Comparison of ENCODE assay signal across 24 cellular contexts in genomic region chr17:43434902-43435319, GRCh38. TPM values are rescaled to one million over a fixed set of nuclear protein-coding genes. Genes with fewer than 3 reads are reported as not detected.
A peak's percentile ranks its signal among the peaks of the same experiment; 100 is the strongest.
DNase-seq lines count a peak whose midpoint lies in the region; FAIRE-seq and TF ChIP-seq lines count a peak whose summit lies in the region.
"Had no signal": no experiment of that assay in that cellular context is flagged by ENCODE, and none has a peak within 500 bp of the region (broad histone marks: within the 10 kb centered on the region; RNA-seq: fewer than 3 reads in every experiment).

No MANE protein-coding gene starts in this region.

- no peak for TF ChIP-seq CTCF in MCF 10A (IDR thresholded peaks at IDR 0.05; ENCODE audit: unreplicated experiment)
- TF ChIP-seq CTCF in breast epithelium (IDR thresholded peaks at IDR 0.05) = no peak
- no peak for TF ChIP-seq CTCF in astrocyte (IDR thresholded peaks at IDR 0.05; ENCODE audit: insufficient read depth, low read depth, low read length)
- no peak for TF ChIP-seq CTCF in D721Med (IDR thresholded peaks at IDR 0.05; ENCODE audit: insufficient read depth, missing control alignments)

- FAIRE-seq in astrocyte (lab: Jason Lieb, UNC) (no peak), urothelium cell line (lab: Jason Lieb, UNC) (peak; percentile 79), D721Med (lab: Jason Lieb, UNC) (no peak)
- FAIRE-seq: A204.1, G401.6 had no signal

- peak overlapping the region; percentile 49 for H3K4me2 ChIP-seq in astrocyte (ENCODE audit: low read length)
- H3K4me2 ChIP-seq: BLaER1 had no signal

- DNase-seq in MCF 10A (ENCODE audit: unreplicated experiment) (peak; percentile 56), breast epithelium (ENCODE audit: low spot score in 2 of 2) (no peak), astrocyte (ENCODE audit: low read depth) (peak; percentile 94), kidney glomerular epithelial cell (lab: John Stamatoyannopoulos, UW) (peak; percentile 97), urothelium cell line (ENCODE audit: low spot score) (peak; percentile 40), D721Med (ENCODE audit: insufficient read length, low spot score) (no peak), NCI-H146 treated with DMSO at 0.1 percent for 48 hours (lab: John Stamatoyannopoulos, UW; ENCODE audit: unreplicated experiment) (no peak), NCI-H2227 treated with DMSO at 0.1 percent for 48 hours (lab: John Stamatoyannopoulos, UW) (no peak)
- DNase-seq: activated B cell treated with CpG ODN at 0.5 μM for 24 hours; activated naive CD4-positive, alpha-beta T cell treated with Interleukin-2 at 50 U/mL for 16 hours; activated T-cell treated with anti-CD3 and anti-CD28 coated beads, Interleukin-2, amount 50 U/mL, for 4 hours; anterior cingulate cortex; effector memory CD8-positive, alpha-beta T cell; glutamatergic neuron; NCI-H1436; NCI-H2171 treated with DMSO at 0.1 percent for 48 hours; NCI-H82; right cardiac atrium; stimulated activated CD4-positive, alpha-beta T cell treated with anti-CD3 and anti-CD28 coated beads, Interleukin-15, amount 100 ng/mL, for 24 hours had no signal

- no peaks in the 10 kb centered on the region for H3K4me1 ChIP-seq in breast epithelium
- H3K4me1 ChIP-seq in astrocyte (ENCODE audit: insufficient read depth, low read length) = peaks cover 26% of the 10 kb centered on the region

- intact Hi-C loops in MCF 10A (cut with micrococcal nuclease) = loop anchor here (5.0 kb wide), 1 partner anchor 32 kb away; no protein-coding TSS in a partner anchor
- intact Hi-C loops in breast epithelium (cut with DNase I; ENCODE audit: low total_unique reads) = no loop called here

- POLR2A ChIA-PET in MCF 10A (lab: Yijun Ruan, JAX) = interaction anchor here (1.1 to 9.8 kb wide), 8 partner anchors 9 to 47 kb away, joined by 3 to 69 read pairs (median 5); partner anchors contain the start of gene ARL4D

- H3K4me3 ChIP-seq in breast epithelium = no peak overlapping the region
- H3K4me3 ChIP-seq in astrocyte (ENCODE audit: insufficient read depth, low read depth, low read length) = no peak overlapping the region
- H3K4me3 ChIP-seq: BLaER1, SK-N-MC had no signal

- CTCF ChIA-PET in MCF 10A (lab: Yijun Ruan, JAX) = interaction anchor here (1.2 kb wide), 1 partner anchor 9 kb away, joined by 3 read pairs; no protein-coding TSS in a partner anchor

- H3K9ac ChIP-seq in astrocyte (ENCODE audit: low read length) = no peak overlapping the region
- H3K9ac ChIP-seq: BLaER1 had no signal

- H3K27ac Mint-ChIP-seq in MCF 10A (ENCODE audit: low read depth, unreplicated experiment) = no peak overlapping the region
- H3K27ac Mint-ChIP-seq in astrocyte (ENCODE audit: unreplicated experiment) = no peak overlapping the region
- H3K27ac Mint-ChIP-seq: activated B cell treated with CpG ODN at 0.5 μM for 24 hours; effector memory CD8-positive, alpha-beta T cell had no signal

- BruUV-seq in MCF 10A (replicated peaks; lab: Mats Ljungman, UMichigan) = no TSS peak

- H3K27me3 Mint-ChIP-seq in MCF 10A (ENCODE audit: insufficient read depth, unreplicated experiment) (no peaks in the 10 kb centered on the region), astrocyte (ENCODE audit: low read depth, unreplicated experiment) (peaks cover 5% of the 10 kb centered on the region)

- no peaks in the 10 kb centered on the region for H3K79me2 ChIP-seq in astrocyte (ENCODE audit: insufficient read depth, low read length)

- H4K20me1 ChIP-seq in astrocyte (ENCODE audit: insufficient read depth, low read length) = no peaks in the 10 kb centered on the region
- H4K20me1 ChIP-seq: BLaER1 had no signal

- H3K36me3 ChIP-seq in breast epithelium (no peaks in the 10 kb centered on the region), astrocyte (ENCODE audit: insufficient read depth, low read length) (no peaks in the 10 kb centered on the region)
- H3K36me3 ChIP-seq: BLaER1, neutrophil had no signal

- peaks cover 32% of the 10 kb centered on the region for H3K4me1 Mint-ChIP-seq in MCF 10A (ENCODE audit: insufficient read depth, unreplicated experiment)
- peaks cover 24% of the 10 kb centered on the region for H3K4me1 Mint-ChIP-seq in astrocyte (ENCODE audit: low read depth, unreplicated experiment)
- H3K4me1 Mint-ChIP-seq: activated B cell treated with CpG ODN at 0.5 μM for 24 hours had no signal

- H3K27me3 ChIP-seq in breast epithelium (no peaks in the 10 kb centered on the region), astrocyte (ENCODE audit: insufficient read depth, low read length) (no peaks in the 10 kb centered on the region)
- H3K27me3 ChIP-seq: BLaER1 had no signal

- no peak for TF ChIP-seq POLR2A in breast epithelium (IDR thresholded peaks at IDR 0.05)

- H3K4me3 Mint-ChIP-seq in MCF 10A (ENCODE audit: unreplicated experiment) (no peak overlapping the region), astrocyte (ENCODE audit: unreplicated experiment) (no peak overlapping the region)
- H3K4me3 Mint-ChIP-seq: activated B cell treated with CpG ODN at 0.5 μM for 24 hours; activated T-cell treated with anti-CD3 and anti-CD28 coated beads, Interleukin-2, amount 50 U/mL, for 4 hours; effector memory CD8-positive, alpha-beta T cell had no signal

- H3K9me3 ChIP-seq in breast epithelium (no peaks in the 10 kb centered on the region), astrocyte (ENCODE audit: insufficient read depth, low read depth, low read length) (no peaks in the 10 kb centered on the region)
- H3K9me3 ChIP-seq: BLaER1, neutrophil had no signal

- H2AFZ ChIP-seq in astrocyte (ENCODE audit: low read depth, low read length) = no peak overlapping the region

- H3K9me3 Mint-ChIP-seq in MCF 10A (ENCODE audit: unreplicated experiment) (no peaks in the 10 kb centered on the region), astrocyte (ENCODE audit: unreplicated experiment) (peaks cover 3% of the 10 kb centered on the region)
- H3K9me3 Mint-ChIP-seq: activated B cell treated with CpG ODN at 0.5 μM for 24 hours; activated T-cell treated with anti-CD3 and anti-CD28 coated beads, Interleukin-2, amount 50 U/mL, for 4 hours; effector memory CD8-positive, alpha-beta T cell had no signal

- H3K36me3 Mint-ChIP-seq in MCF 10A (ENCODE audit: insufficient read depth, unreplicated experiment) = no peaks in the 10 kb centered on the region
- no peaks in the 10 kb centered on the region for H3K36me3 Mint-ChIP-seq in astrocyte (ENCODE audit: low read depth, unreplicated experiment)

- no peak overlapping the region for H3K27ac ChIP-seq in breast epithelium
- H3K27ac ChIP-seq in astrocyte (ENCODE audit: low read depth, low read length) = no peak overlapping the region
- H3K27ac ChIP-seq: BLaER1, neutrophil, SK-N-MC had no signal

RNA-seq across cellular contexts. Expression of gene ARL4D, which starts 36.1 kb away (rescaled TPM):
- total RNA-seq in MCF 10A (2022) = 33.5 and 38.8 TPM in 2 replicates
- 10 to 100 TPM in 1 of 3 donors, 1 to 10 TPM in 2; 6.1 to 15.4 (median 7.2) TPM for total RNA-seq in breast epithelium
- total RNA-seq in astrocyte = 19.7 and 26.3 TPM in 2 replicates

RNA-seq across cellular contexts. Expression of gene DHX8, which starts 48.9 kb away (rescaled TPM):
- total RNA-seq in MCF 10A (2022) = 56.9 and 62.1 TPM in 2 replicates
- 10 to 100 TPM; 32.5 to 44.1 (median 42.0) TPM for total RNA-seq in breast epithelium
- total RNA-seq in astrocyte = 48.5 and 61.1 TPM in 2 replicates

Comparison
In these comparisons a context has a peak if more than half of its experiments do, and no peak if none do; other contexts are left out.
1. DNase-seq: peak in MCF 10A (single experiment), astrocyte (single experiment), kidney glomerular epithelial cell (single experiment) and urothelium cell line (single experiment); none in breast epithelium (0 of 2), D721Med (single experiment), NCI-H146 treated with DMSO at 0.1 percent for 48 hours (single experiment) and NCI-H2227 treated with DMSO at 0.1 percent for 48 hours (single experiment).